In the genomic region with DNA sequence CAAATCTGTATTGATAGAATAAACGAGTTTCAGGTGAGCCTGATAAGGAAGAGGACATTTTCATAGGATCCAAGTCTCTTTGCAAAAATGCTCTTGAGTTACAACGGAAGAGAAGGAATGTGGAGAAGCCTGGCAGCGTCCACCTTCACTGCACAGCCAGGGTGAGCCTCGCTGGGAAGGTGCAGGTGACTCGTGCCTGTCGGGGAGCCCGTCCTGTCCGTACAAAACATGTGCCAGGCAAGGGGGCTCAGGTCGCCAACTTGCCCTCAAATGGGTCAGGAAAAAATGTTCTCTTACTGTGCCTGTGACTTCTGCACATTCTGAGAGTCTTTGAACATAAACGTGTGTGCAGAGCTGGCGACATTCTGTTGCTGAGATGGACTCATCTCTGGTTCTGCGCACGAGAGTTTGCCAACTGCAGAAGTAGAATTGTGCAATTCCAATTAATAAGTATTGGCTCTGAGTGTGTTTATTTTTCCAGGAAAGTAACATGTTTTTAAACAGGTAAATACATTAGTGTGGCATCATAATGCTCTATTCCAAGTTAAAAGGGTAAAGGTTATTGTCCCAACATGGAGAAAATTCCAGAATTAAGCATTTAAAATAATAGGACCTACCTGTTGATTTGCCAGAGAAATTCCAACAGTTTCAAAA, we compare ENCODE assay signal across 15 cellular contexts. TPM values are rescaled to one million over a fixed set of nuclear protein-coding genes. Genes with fewer than 3 reads are reported as not detected.
DNase-seq lines count a peak whose midpoint lies in the region; ATAC-seq, FAIRE-seq and TF ChIP-seq lines count a peak whose summit lies in the region.
"Had no signal": no experiment of that assay in that cellular context is flagged by ENCODE, and none has a peak within 500 bp of the region (broad histone marks: within the 10 kb centered on the region; RNA-seq: fewer than 3 reads in every experiment).

No MANE protein-coding gene starts in this region.

- H3K9me1 ChIP-seq in K562 (ENCODE audit: control insufficient read depth, insufficient read depth, low read length): peaks cover 3% of the 10 kb centered on the region

- H3K4me3 Mint-ChIP-seq in activated CD8-positive, alpha-beta memory T cell treated with anti-CD3 and anti-CD28 coated beads, Interleukin-2, amount 10 ng/mL, durations not matched to agents 7 days and 5 days: no peak overlapping the region
- H3K4me3 Mint-ChIP-seq: CD8-positive, alpha-beta T cell had no signal

- POLR2A ChIA-PET in K562 (lab: Yijun Ruan, JAX): no interaction called here

- no peaks in the 10 kb centered on the region for H3K79me2 ChIP-seq in K562 (ENCODE audit: control insufficient read depth, insufficient read depth, low read length)

- CTCF ChIA-PET in activated CD8-positive, alpha-beta memory T cell treated with anti-CD3 and anti-CD28 coated beads, Interleukin-2, amount 10 ng/mL, durations not matched to agents 7 days and 5 days (lab: Charles Lee): interaction anchor here (0.8 to 2.5 kb wide), 4 partner anchors 25 to 176 kb away, joined by 3 to 6 read pairs (median 4); no protein-coding TSS in a partner anchor
- CTCF ChIA-PET in K562 (lab: Yijun Ruan, JAX; ENCODE audit: low intra/inter-chr PET ratio): no interaction called here

- BruUV-seq in K562 (replicated peaks; lab: Mats Ljungman, UMichigan): no TSS peak

- intact Hi-C loops in K562 (cut with micrococcal nuclease) (no loop called here), right lobe of liver (cut with DNase I) (no loop called here), ovary (cut with DNase I) (loop anchor here in 2 of 4 donors (10.0 kb wide), 2 partner anchors 61 to 271 kb away; partner anchors contain the start of genes ANKRD10 (in 1 of the 2) and CARS2 (in 1 of the 2))

- TF ChIP-seq CTCF in K562 (IDR thresholded peaks at IDR 0.05 in 2 of 3, conservative IDR thresholded peaks at IDR 0.05 in 1 of 3; ENCODE audit: insufficient read depth in 2 of 3, low read depth in 1 of 3, low read length in 3 of 3) (no peak), right lobe of liver (IDR thresholded peaks at IDR 0.05) (no peak), ovary (IDR thresholded peaks at IDR 0.05) (no peak)

- TF ChIP-seq POLR2A in K562 (conservative IDR thresholded peaks at IDR 0.05) (no peak), right lobe of liver (IDR thresholded peaks at IDR 0.05) (no peak), ovary (IDR thresholded peaks at IDR 0.05) (no peak)

- H3K36me3 Mint-ChIP-seq in activated CD8-positive, alpha-beta memory T cell treated with anti-CD3 and anti-CD28 coated beads, Interleukin-2, amount 10 ng/mL, durations not matched to agents 7 days and 5 days: peaks cover 9% of the 10 kb centered on the region

- no peak for TF ChIP-seq RAD21 in K562 (CRISPR knock-in tag; conservative IDR thresholded peaks at IDR 0.05 in 1 of 2, IDR thresholded peaks at IDR 0.05 in 1 of 2)

- H3K9ac ChIP-seq in K562 (ENCODE audit: insufficient read depth in 1 of 2, low read depth in 2 of 2, low read length in 2 of 2) (no peak overlapping the region), stomach smooth muscle (ENCODE audit: low read length in 2 of 2) (no peak overlapping the region)
- H3K9ac ChIP-seq: SK-N-SH had no signal

- in situ Hi-C loops in K562 (cut with MboI): no loop called here

- H3K4me2 ChIP-seq in K562 (ENCODE audit: insufficient read depth, low read length): no peak overlapping the region
- H3K4me2 ChIP-seq: PC-9, SK-N-SH had no signal

- no peak overlapping the region for H3K27ac Mint-ChIP-seq in activated CD8-positive, alpha-beta memory T cell treated with anti-CD3 and anti-CD28 coated beads, Interleukin-2, amount 10 ng/mL, durations not matched to agents 7 days and 5 days
- H3K27ac Mint-ChIP-seq: CD8-positive, alpha-beta T cell had no signal

- H3K27me3 Mint-ChIP-seq in activated CD8-positive, alpha-beta memory T cell treated with anti-CD3 and anti-CD28 coated beads, Interleukin-2, amount 10 ng/mL, durations not matched to agents 7 days and 5 days: no peaks in the 10 kb centered on the region

- no peak for FAIRE-seq in K562 (lab: Jason Lieb, UNC)
- FAIRE-seq: H54 had no signal

- H3K4me3 ChIP-seq in K562 (no peak overlapping the region), right lobe of liver (no peak overlapping the region), stomach smooth muscle (ENCODE audit: low read length in 2 of 2) (no peak overlapping the region), MG63 (no peak overlapping the region), ovary (no peak overlapping the region)
- H3K4me3 ChIP-seq: PC-9 had no signal

- H3K27ac ChIP-seq in K562 (ENCODE audit: extremely low read depth, low read depth, low read length): no peak overlapping the region
- H3K27ac ChIP-seq in right lobe of liver: peak overlapping the region in 2 of 3 donors; percentile 41 to 85
- peak overlapping the region; percentile 24 for H3K27ac ChIP-seq in stomach smooth muscle (ENCODE audit: low read length)
- no peak overlapping the region for H3K27ac ChIP-seq in ovary
- H3K27ac ChIP-seq: 22Rv1, PC-9 had no signal

- no peaks in the 10 kb centered on the region for H3K27me3 ChIP-seq in K562 (ENCODE audit: control insufficient read depth in 2 of 2, insufficient read depth in 2 of 2, low read length in 2 of 2)
- H3K27me3 ChIP-seq in right lobe of liver: no peaks in the 10 kb centered on the region
- no peaks in the 10 kb centered on the region for H3K27me3 ChIP-seq in stomach smooth muscle (ENCODE audit: control insufficient read depth in 1 of 2, insufficient read depth in 2 of 2, low read length in 2 of 2)
- no peaks in the 10 kb centered on the region for H3K27me3 ChIP-seq in MG63
- no peaks in the 10 kb centered on the region for H3K27me3 ChIP-seq in ovary

- TF ChIP-seq EP300 in K562 (IDR thresholded peaks at IDR 0.05; ENCODE audit: low read length) (no peak), ovary (IDR thresholded peaks at IDR 0.05) (no peak)

- DNase-seq in activated CD8-positive, alpha-beta memory T cell treated with anti-CD3 and anti-CD28 coated beads, Interleukin-2, amount 50 U/mL, for 48 hours: peak; percentile 41
- DNase-seq in activated CD8-positive, alpha-beta memory T cell treated with anti-CD3 and anti-CD28 coated beads, Interleukin-2, amount 10 ng/mL, durations not matched to agents 7 days and 5 days: no peak
- DNase-seq in K562 (ENCODE audit: extremely low read depth in 1 of 4, low spot score in 3 of 4) (no peak), right lobe of liver (no peak), DMS79 treated with DMSO at 0.1 percent for 48 hours (lab: John Stamatoyannopoulos, UW) (no peak), MG63 (no peak), ovary (no peak)
- DNase-seq: NCI-H1092 treated with DMSO at 0.1 percent for 48 hours, NCI-H526 treated with DMSO at 0.1 percent for 48 hours, PC-9 had no signal

- peaks cover 4 to 25% of the 10 kb centered on the region in 2 experiments; a peak in 4 of 5 replicates for H3K4me1 ChIP-seq in K562 (replicated peaks in 1 of 2; ENCODE audit: control insufficient read depth in 2 of 2, insufficient read depth in 2 of 2, low read length in 2 of 2)
- peaks cover 0 to 46% (median 17%) of the 10 kb centered on the region in 4 donors for H3K4me1 ChIP-seq in right lobe of liver
- peaks cover 25% of the 10 kb centered on the region for H3K4me1 ChIP-seq in stomach smooth muscle (ENCODE audit: control insufficient read depth, insufficient read depth, low read length)
- H3K4me1 ChIP-seq in ovary (ENCODE audit: insufficient read depth): peaks cover 7% of the 10 kb centered on the region

- H2AFZ ChIP-seq in K562 (ENCODE audit: low read depth, low read length): no peak overlapping the region
- H2AFZ ChIP-seq: PC-9 had no signal

- no peaks in the 10 kb centered on the region for H3K9me3 ChIP-seq in K562 (replicated peaks; ENCODE audit: control insufficient read depth, insufficient read depth, low read depth, low read length)
- no peaks in the 10 kb centered on the region for H3K9me3 ChIP-seq in right lobe of liver
- no peaks in the 10 kb centered on the region for H3K9me3 ChIP-seq in stomach smooth muscle (ENCODE audit: control insufficient read depth in 2 of 2, low read length in 2 of 2)
- H3K9me3 ChIP-seq in MG63: no peaks in the 10 kb centered on the region
- no peaks in the 10 kb centered on the region for H3K9me3 ChIP-seq in ovary
- H3K9me3 ChIP-seq: SK-N-SH had no signal

- peaks cover 57% of the 10 kb centered on the region; the same call in 2 of the 3 replicates for H3K36me3 ChIP-seq in K562 (ENCODE audit: control insufficient read depth, insufficient read depth, low read length)
- H3K36me3 ChIP-seq in right lobe of liver: peaks cover 0 to 33% (median 6%) of the 10 kb centered on the region in 4 donors
- H3K36me3 ChIP-seq in stomach smooth muscle (ENCODE audit: control insufficient read depth in 2 of 2, insufficient read depth in 2 of 2, low read length in 2 of 2): peaks cover 37 to 40% of the 10 kb centered on the region in 2 donors
- H3K36me3 ChIP-seq in MG63: peaks cover 50% of the 10 kb centered on the region
- no peaks in the 10 kb centered on the region for H3K36me3 ChIP-seq in ovary

- H3K4me1 Mint-ChIP-seq in activated CD8-positive, alpha-beta memory T cell treated with anti-CD3 and anti-CD28 coated beads, Interleukin-2, amount 10 ng/mL, durations not matched to agents 7 days and 5 days: peaks cover 11% of the 10 kb centered on the region

- H4K20me1 ChIP-seq in K562 (replicated peaks; ENCODE audit: control insufficient read depth, insufficient read depth, low read length): no peaks in the 10 kb centered on the region

- WGBS in K562 (ENCODE audit: insufficient coverage, low coverage, missing lambda C conversion rate): 83% methylated on average over 13 of the region's 13 CpGs
- WGBS in right lobe of liver (ENCODE audit: insufficient coverage, low coverage, low lambda C conversion rate, missing lambda C conversion rate): 17% methylated on average over 8 of the region's 13 CpGs
- WGBS in ovary, 3 donors: 75 to 80% (median 76%) methylated on average over 13 of the region's 13 CpGs

- no peaks in the 10 kb centered on the region for H3K9me3 Mint-ChIP-seq in activated CD8-positive, alpha-beta memory T cell treated with anti-CD3 and anti-CD28 coated beads, Interleukin-2, amount 10 ng/mL, durations not matched to agents 7 days and 5 days (ENCODE audit: low read depth)
- H3K9me3 Mint-ChIP-seq: CD8-positive, alpha-beta T cell had no signal

- no peak for ATAC-seq in activated CD8-positive, alpha-beta memory T cell treated with anti-CD3 and anti-CD28 coated beads, Interleukin-2, amount 10 ng/mL, durations not matched to agents 7 days and 5 days
- no peak for ATAC-seq in K562
- peak; percentile 37 to 57 (median 51) for ATAC-seq in right lobe of liver

RNA-seq across cellular contexts. Expression of gene NAXD, which starts 28.6 kb away (rescaled TPM):
- total RNA-seq in activated CD8-positive, alpha-beta memory T cell treated with anti-CD3 and anti-CD28 coated beads, Interleukin-2, amount 10 ng/mL, durations not matched to agents 7 days and 5 days: 10 to 100 TPM; 26.3 to 29.5 TPM
- total RNA-seq in K562 (2011; cell fraction: chromatin; rRNA removed; ENCODE audit: low replicate concordance): 32.5 and 45.0 TPM in 2 replicates
- 25.1 and 28.0 TPM in 2 replicates for total RNA-seq in K562 (2011; cell fraction: nucleolus; rRNA removed)
- 19.5 and 24.8 TPM in 2 replicates for total RNA-seq in K562 (2011; cell fraction: nucleoplasm; rRNA removed)
- total RNA-seq in K562 (2014; rRNA removed): 9.4 and 10.9 TPM in 2 replicates
- 9.4 and 10.4 TPM in 2 replicates for total RNA-seq in K562 (2014; rRNA removed; fragmentation: Illumina TruSeq; extraction: Trizol)
- total RNA-seq in K562 (2015; rRNA removed; fragmentation: Illumina TruSeq; extraction: Trizol): 13.2 and 14.1 TPM in 2 replicates
- 19.3 and 20.1 TPM in 2 replicates for total RNA-seq in K562 (2021)
- 15.4 and 19.7 TPM in 2 replicates for polyA plus RNA-seq in K562 (2011; rRNA removed)
- 19.3 and 25.1 TPM in 2 replicates for polyA plus RNA-seq in K562 (2011; cell fraction: cytosol; rRNA removed)
- 81.8 and 101 TPM in 2 replicates for polyA plus RNA-seq in K562 (2011; cell fraction: nucleus; rRNA removed)
- 17.8 and 18.6 TPM in 2 replicates for polyA plus RNA-seq in K562 (2012)
- 13.0 and 17.0 TPM in 2 replicates for polyA plus RNA-seq in K562 (2014; fragmentation: Illumina TruSeq; extraction: Trizol)
- polyA plus RNA-seq in K562 (2014; fragmentation: Nextera tagmentation; extraction: Ambion mirVana): 1 to 10 TPM in 1 of 2 experiments, under 1 TPM in 1; 0.59 to 1.7 TPM
- 20.6 and 20.8 TPM in 2 replicates for polyA plus RNA-seq in K562 (2014; rRNA removed)
- 10.0 and 11.0 TPM in 2 replicates for polyA minus RNA-seq in K562 (2011; rRNA and poly(A)+ RNA removed)
- 5.3 and 8.5 TPM in 2 replicates for polyA minus RNA-seq in K562 (2011; cell fraction: cytosol; rRNA and poly(A)+ RNA removed)
- 10.6 and 16.3 TPM in 2 replicates for polyA minus RNA-seq in K562 (2011; cell fraction: nucleus; rRNA and poly(A)+ RNA removed)
- total RNA-seq in right lobe of liver: 10 to 100 TPM; 24.2 to 41.9 (median 29.9) TPM
- total RNA-seq in MG63 (2014; rRNA removed; shearing (Covaris generic); ENCODE audit: low replicate concordance): 11.7 and 12.3 TPM in 2 replicates
- total RNA-seq in ovary: 10 to 100 TPM; 38.1 to 67.1 (median 56.9) TPM
- polyA plus RNA-seq in ovary: 10 to 100 TPM; 28.4 to 48.5 TPM

Comparison
In these comparisons a context has a peak if more than half of its experiments do, and no peak if none do; other contexts are left out.
1. ATAC-seq: peak in right lobe of liver (4 of 4); none in activated CD8-positive, alpha-beta memory T cell treated with anti-CD3 and anti-CD28 coated beads, Interleukin-2, amount 10 ng/mL, durations not matched to agents 7 days and 5 days (single experiment) and K562 (single experiment).
2. H3K27ac ChIP-seq: peak in right lobe of liver (2 of 3) and stomach smooth muscle (single experiment); none in K562 (single experiment) and ovary (0 of 2).